Comparison of ENCODE assay signal across 2 cellular contexts in the genomic region with DNA sequence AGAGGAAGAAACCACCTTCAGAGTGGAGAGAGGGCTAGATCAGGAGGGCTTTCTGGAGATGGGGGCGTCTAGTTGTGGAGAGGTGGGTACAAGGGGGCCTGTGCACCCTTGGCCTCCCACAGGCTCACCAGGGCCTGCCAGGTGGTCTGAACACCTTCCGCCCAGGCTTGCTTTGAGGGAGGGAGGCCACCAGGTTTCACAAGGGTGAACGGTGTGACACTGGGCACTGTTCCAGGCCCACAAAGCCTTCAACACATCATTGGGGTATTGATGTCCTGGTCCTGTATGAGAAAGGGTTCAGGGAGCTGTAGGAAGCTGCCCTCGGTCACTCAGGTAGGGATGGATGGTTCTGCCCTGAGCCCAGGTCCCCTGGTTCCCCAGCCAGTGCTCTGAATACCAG.
TF ChIP-seq lines count a peak whose summit lies in the region.

No MANE protein-coding gene starts in this region.

TF ChIP-seq in SK-N-SH, 30 proteins besides CTCF, POLR2A, EP300 and RAD21:
- TF ChIP-seq SMC3 (IDR thresholded peaks at IDR 0.05; ENCODE audit: low read depth, low read length) (no peak), GABPA (IDR thresholded peaks at IDR 0.05; ENCODE audit: low read depth) (no peak), SIN3A (IDR thresholded peaks at IDR 0.05; ENCODE audit: borderline replicate concordance, low read depth, low read length) (no peak), USF1 (IDR thresholded peaks at IDR 0.05; ENCODE audit: borderline replicate concordance, low read depth) (no peak), CHD2 (IDR thresholded peaks at IDR 0.05; ENCODE audit: low read length, partially characterized antibody) (no peak), NRF1 (IDR thresholded peaks at IDR 0.05; ENCODE audit: low read depth, low read length) (no peak), FOXJ3 (CRISPR knock-in tag; IDR thresholded peaks at IDR 0.05) (no peak), GATA2 (CRISPR knock-in tag; IDR thresholded peaks at IDR 0.05) (no peak), TAF1 (IDR thresholded peaks at IDR 0.05; ENCODE audit: borderline replicate concordance, low read depth, low read length) (no peak), USF2 (IDR thresholded peaks at IDR 0.05; ENCODE audit: borderline replicate concordance, low read depth, low read length) (no peak), FOSL2 (IDR thresholded peaks at IDR 0.05; ENCODE audit: borderline replicate concordance, low read depth) (no peak), MEF2A (IDR thresholded peaks at IDR 0.05; ENCODE audit: borderline replicate concordance, low read depth) (no peak)
- TF ChIP-seq, protein P1, sequence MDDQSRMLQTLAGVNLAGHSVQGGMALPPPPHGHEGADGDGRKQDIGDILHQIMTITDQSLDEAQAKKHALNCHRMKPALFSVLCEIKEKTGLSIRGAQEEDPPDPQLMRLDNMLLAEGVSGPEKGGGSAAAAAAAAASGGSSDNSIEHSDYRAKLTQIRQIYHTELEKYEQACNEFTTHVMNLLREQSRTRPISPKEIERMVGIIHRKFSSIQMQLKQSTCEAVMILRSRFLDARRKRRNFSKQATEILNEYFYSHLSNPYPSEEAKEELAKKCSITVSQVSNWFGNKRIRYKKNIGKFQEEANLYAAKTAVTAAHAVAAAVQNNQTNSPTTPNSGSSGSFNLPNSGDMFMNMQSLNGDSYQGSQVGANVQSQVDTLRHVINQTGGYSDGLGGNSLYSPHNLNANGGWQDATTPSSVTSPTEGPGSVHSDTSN (IDR thresholded peaks at IDR 0.05): no peak
- TF ChIP-seq, protein P2, sequence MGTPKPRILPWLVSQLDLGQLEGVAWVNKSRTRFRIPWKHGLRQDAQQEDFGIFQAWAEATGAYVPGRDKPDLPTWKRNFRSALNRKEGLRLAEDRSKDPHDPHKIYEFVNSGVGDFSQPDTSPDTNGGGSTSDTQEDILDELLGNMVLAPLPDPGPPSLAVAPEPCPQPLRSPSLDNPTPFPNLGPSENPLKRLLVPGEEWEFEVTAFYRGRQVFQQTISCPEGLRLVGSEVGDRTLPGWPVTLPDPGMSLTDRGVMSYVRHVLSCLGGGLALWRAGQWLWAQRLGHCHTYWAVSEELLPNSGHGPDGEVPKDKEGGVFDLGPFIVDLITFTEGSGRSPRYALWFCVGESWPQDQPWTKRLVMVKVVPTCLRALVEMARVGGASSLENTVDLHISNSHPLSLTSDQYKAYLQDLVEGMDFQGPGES (IDR thresholded peaks at IDR 0.05; ENCODE audit: low read depth, low read length): no peak
- TF ChIP-seq, protein P3, sequence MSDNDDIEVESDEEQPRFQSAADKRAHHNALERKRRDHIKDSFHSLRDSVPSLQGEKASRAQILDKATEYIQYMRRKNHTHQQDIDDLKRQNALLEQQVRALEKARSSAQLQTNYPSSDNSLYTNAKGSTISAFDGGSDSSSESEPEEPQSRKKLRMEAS (IDR thresholded peaks at IDR 0.05; ENCODE audit: low read depth): no peak

TF ChIP-seq in SK-N-SH treated with all-trans-retinoic acid at 6 μM for 48 hours, 23 proteins besides CTCF, POLR2A, EP300 and RAD21:
- TF ChIP-seq ESRRG (CRISPR knock-in tag; IDR thresholded peaks at IDR 0.05): no peak
- TF ChIP-seq RARB (CRISPR knock-in tag; IDR thresholded peaks at IDR 0.05): no peak
- TF ChIP-seq, protein P4, sequence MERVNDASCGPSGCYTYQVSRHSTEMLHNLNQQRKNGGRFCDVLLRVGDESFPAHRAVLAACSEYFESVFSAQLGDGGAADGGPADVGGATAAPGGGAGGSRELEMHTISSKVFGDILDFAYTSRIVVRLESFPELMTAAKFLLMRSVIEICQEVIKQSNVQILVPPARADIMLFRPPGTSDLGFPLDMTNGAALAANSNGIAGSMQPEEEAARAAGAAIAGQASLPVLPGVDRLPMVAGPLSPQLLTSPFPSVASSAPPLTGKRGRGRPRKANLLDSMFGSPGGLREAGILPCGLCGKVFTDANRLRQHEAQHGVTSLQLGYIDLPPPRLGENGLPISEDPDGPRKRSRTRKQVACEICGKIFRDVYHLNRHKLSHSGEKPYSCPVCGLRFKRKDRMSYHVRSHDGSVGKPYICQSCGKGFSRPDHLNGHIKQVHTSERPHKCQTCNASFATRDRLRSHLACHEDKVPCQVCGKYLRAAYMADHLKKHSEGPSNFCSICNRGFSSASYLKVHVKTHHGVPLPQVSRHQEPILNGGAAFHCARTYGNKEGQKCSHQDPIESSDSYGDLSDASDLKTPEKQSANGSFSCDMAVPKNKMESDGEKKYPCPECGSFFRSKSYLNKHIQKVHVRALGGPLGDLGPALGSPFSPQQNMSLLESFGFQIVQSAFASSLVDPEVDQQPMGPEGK (CRISPR knock-in tag; IDR thresholded peaks at IDR 0.05; ENCODE audit: borderline replicate concordance): no peak
- no peak for TF ChIP-seq GLIS3 (CRISPR knock-in tag; IDR thresholded peaks at IDR 0.05)
- no peak for TF ChIP-seq SNAI2 (CRISPR knock-in tag; IDR thresholded peaks at IDR 0.05)
- no peak for TF ChIP-seq ZNF70 (CRISPR knock-in tag; IDR thresholded peaks at IDR 0.05)
- TF ChIP-seq ISL1 (CRISPR knock-in tag; IDR thresholded peaks at IDR 0.05): no peak
